ENCODE assay signal across 8 cellular contexts in the genomic region with DNA sequence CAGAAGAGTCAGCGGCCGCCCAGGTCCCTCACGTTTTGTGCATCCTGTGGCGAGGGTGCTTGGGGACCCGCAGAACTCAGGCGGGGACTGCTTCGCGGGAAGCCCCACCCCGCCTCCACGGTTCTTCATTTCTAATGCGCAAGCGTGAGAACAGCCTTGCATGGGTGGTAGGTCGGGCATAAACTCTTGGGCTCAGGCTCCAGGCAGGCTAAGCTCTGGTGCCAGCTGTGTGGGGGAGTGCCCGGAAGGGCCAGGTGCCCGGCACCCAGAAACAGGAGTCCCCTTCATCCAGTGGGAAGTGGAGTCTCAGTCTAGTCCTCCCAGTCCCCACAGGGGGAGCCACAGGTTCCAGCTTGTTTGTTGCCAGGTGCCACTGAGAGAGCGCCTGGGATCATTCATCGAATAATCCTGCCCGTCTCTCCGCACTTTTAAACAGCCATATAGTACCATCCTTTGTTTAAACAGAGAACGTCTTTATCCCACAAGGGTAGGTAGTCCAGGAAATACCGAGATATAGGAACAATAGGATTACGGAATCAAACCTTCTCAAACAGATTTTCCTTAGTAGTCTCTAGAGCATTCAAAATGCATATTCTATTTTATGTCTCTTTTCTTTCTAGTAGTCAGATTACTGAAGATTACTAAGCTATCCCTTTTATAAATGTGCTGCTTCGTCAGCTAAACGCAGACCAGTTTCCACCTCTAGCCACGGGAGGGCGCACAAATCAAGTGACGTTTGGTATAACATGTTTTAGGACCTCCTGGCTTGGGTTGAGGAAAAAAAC. TPM values are rescaled to one million over a fixed set of nuclear protein-coding genes. Genes with fewer than 3 reads are reported as not detected.
A peak's percentile ranks its signal among the peaks of the same experiment; 100 is the strongest.
DNase-seq lines count a peak whose midpoint lies in the region; ATAC-seq and TF ChIP-seq lines count a peak whose summit lies in the region.

No MANE protein-coding gene starts in this region.

- peak overlapping the region; percentile 81 for H3K27ac Mint-ChIP-seq in endodermal cell

- H3K4me3 Mint-ChIP-seq in endodermal cell = peak overlapping the region; percentile 66

- no peaks in the 10 kb centered on the region for H3K9me3 Mint-ChIP-seq in endodermal cell

- WGBS in endodermal cell (ENCODE audit: insufficient coverage in 1 of 2, insufficient read length in 1 of 2), 2 experiments = 0 to 5% methylated on average over 1 to 27 of the region's 27 CpGs
- 0 to 2% methylated on average over 1 to 9 of the region's 27 CpGs for WGBS in mesodermal cell (ENCODE audit: insufficient coverage in 2 of 2), 2 experiments

- DNase-seq in HT1080 (ENCODE audit: low read depth) (peak; percentile 40), NOMO-1 treated with DMSO at 0.1 percent for 48 hours (lab: John Stamatoyannopoulos, UW; ENCODE audit: unreplicated experiment) (peak; percentile 62), endodermal cell (peak; percentile 92)
- peak; percentile 71 for DNase-seq in activated CD8-positive, alpha-beta memory T cell treated with anti-CD3 and anti-CD28 coated beads, Interleukin-2, amount 50 U/mL, for 4 hours
- DNase-seq in stimulated activated CD8-positive, alpha-beta memory T cell treated with anti-CD3 and anti-CD28 coated beads, Interleukin-4, amount 100 ng/mL, for 1 hour (ENCODE audit: low read depth in 2 of 2, low spot score in 1 of 2) = peak; percentile 25 to 43

- peak overlapping the region; percentile 49 to 68 (median 59) for H3K4me3 ChIP-seq in BLaER1 treated with 17β-estradiol and CSF1 and Interleukin-3, amounts not matched to agents 10 nM and 100 nM
- H3K4me3 ChIP-seq in endodermal cell (ENCODE audit: low read length) = peak overlapping the region; percentile 76
- H3K4me3 ChIP-seq in mesodermal cell (ENCODE audit: extremely low read depth, insufficient read depth, low read length, poor library complexity, severe bottlenecking) = peak overlapping the region; percentile 27

- peaks cover 25 to 65% (median 53%) of the 10 kb centered on the region in 11 experiments for H3K27me3 ChIP-seq in BLaER1 treated with 17β-estradiol and CSF1 and Interleukin-3, amounts not matched to agents 10 nM and 100 nM
- H3K27me3 ChIP-seq in endodermal cell (ENCODE audit: control insufficient read depth, insufficient read depth, low read length, poor library complexity, severe bottlenecking) = no peaks in the 10 kb centered on the region

- H3K36me3 Mint-ChIP-seq in endodermal cell (ENCODE audit: low read depth) = no peaks in the 10 kb centered on the region

- H3K9me3 ChIP-seq in BLaER1 treated with 17β-estradiol and CSF1 and Interleukin-3, amounts not matched to agents 10 nM and 100 nM (replicated peaks in 1 of 11) = no peaks in the 10 kb centered on the region
- no peaks in the 10 kb centered on the region for H3K9me3 ChIP-seq in endodermal cell (ENCODE audit: control insufficient read depth, low read length)
- H3K9me3 ChIP-seq in mesodermal cell (ENCODE audit: control insufficient read depth, low read length) = no peaks in the 10 kb centered on the region

- TF ChIP-seq CTCF in endodermal cell (conservative IDR thresholded peaks at IDR 0.05) = peak; percentile 90

- H3K27ac ChIP-seq in BLaER1 treated with 17β-estradiol and CSF1 and Interleukin-3, amounts not matched to agents 10 nM and 100 nM = peak overlapping the region in 10 of 11 experiments; percentile 22 to 66 (median 56); a peak in 16 of 22 replicates
- no peak overlapping the region for H3K27ac ChIP-seq in endodermal cell (ENCODE audit: low read depth, low read length)
- no peak overlapping the region for H3K27ac ChIP-seq in mesodermal cell (ENCODE audit: low read depth, low read length, severe bottlenecking)

- peak overlapping the region; percentile 40 to 75 (median 66); a peak in 20 of 22 replicates for H3K9ac ChIP-seq in BLaER1 treated with 17β-estradiol and CSF1 and Interleukin-3, amounts not matched to agents 10 nM and 100 nM
- no peak overlapping the region for H3K9ac ChIP-seq in endodermal cell (ENCODE audit: extremely low read depth, low read length, poor library complexity, severe bottlenecking)

- no peaks in the 10 kb centered on the region for H3K36me3 ChIP-seq in BLaER1 treated with 17β-estradiol and CSF1 and Interleukin-3, amounts not matched to agents 10 nM and 100 nM
- H3K36me3 ChIP-seq in endodermal cell (ENCODE audit: control insufficient read depth, insufficient read depth, low read length) = no peaks in the 10 kb centered on the region
- no peaks in the 10 kb centered on the region for H3K36me3 ChIP-seq in mesodermal cell (ENCODE audit: control insufficient read depth, insufficient read depth, low read length)

- H3K4me1 ChIP-seq in BLaER1 treated with 17β-estradiol and CSF1 and Interleukin-3, amounts not matched to agents 10 nM and 100 nM = peaks cover 4 to 9% (median 5%) of the 10 kb centered on the region in 10 experiments; a peak in 10 of 20 replicates
- H3K4me1 ChIP-seq in endodermal cell (ENCODE audit: control insufficient read depth, insufficient read depth, low read length) (no peaks in the 10 kb centered on the region), mesodermal cell (ENCODE audit: control insufficient read depth, insufficient read depth, low read length, poor library complexity, severe bottlenecking) (no peaks in the 10 kb centered on the region)

- peaks cover 22% of the 10 kb centered on the region for H3K27me3 Mint-ChIP-seq in endodermal cell (ENCODE audit: insufficient read depth)

- H3K4me2 ChIP-seq in BLaER1 treated with 17β-estradiol and CSF1 and Interleukin-3, amounts not matched to agents 10 nM and 100 nM = peak overlapping the region; percentile 59 to 86 (median 73)

- peak; percentile 60 for ATAC-seq in GM19397 (IDR thresholded peaks at IDR 0.05; ENCODE audit: unreplicated experiment)

- H3K4me1 Mint-ChIP-seq in endodermal cell = peaks cover 3% of the 10 kb centered on the region

- H4K20me1 ChIP-seq in BLaER1 treated with 17β-estradiol and CSF1 and Interleukin-3, amounts not matched to agents 10 nM and 100 nM = no peaks in the 10 kb centered on the region

RNA-seq across cellular contexts. Expression of a gene that starts 12.7 kb away (rescaled TPM):
- 157 and 177 TPM in 2 replicates for total RNA-seq in HT1080 (2014; rRNA removed; shearing (Covaris generic))
- polyA plus RNA-seq in HT1080 (2015; cell fraction: cytosol; rRNA removed) = 150 and 159 TPM in 2 replicates
- polyA plus RNA-seq in HT1080 (2015; cell fraction: nucleus; rRNA removed) = 229 TPM in 2 replicates
- 100 to 1,000 TPM; 135 to 239 TPM for total RNA-seq in endodermal cell
- 124 TPM for polyA plus RNA-seq in endodermal cell (2013, experiment 1 of 2)
- 120 TPM for polyA plus RNA-seq in endodermal cell (2013, experiment 2 of 2)
- polyA plus RNA-seq in mesodermal cell (2013, experiment 1 of 2) = 95.1 TPM
- polyA plus RNA-seq in mesodermal cell (2013, experiment 2 of 2) = 102 TPM

Comparison
In these comparisons a context has a peak if more than half of its experiments do, and no peak if none do; other contexts are left out.
1. H3K27ac ChIP-seq: peak in BLaER1 treated with 17β-estradiol and CSF1 and Interleukin-3, amounts not matched to agents 10 nM and 100 nM (10 of 11); none in endodermal cell (single experiment) and mesodermal cell (single experiment).
2. DNase-seq: peak in every context shown above with its lines; median percentile 92 in endodermal cell; 71 in activated CD8-positive, alpha-beta memory T cell treated with anti-CD3 and anti-CD28 coated beads, Interleukin-2, amount 50 U/mL, for 4 hours; 62 in NOMO-1 treated with DMSO at 0.1 percent for 48 hours; 40 in HT1080; 34 in stimulated activated CD8-positive, alpha-beta memory T cell treated with anti-CD3 and anti-CD28 coated beads, Interleukin-4, amount 100 ng/mL, for 1 hour.
3. Peak in every context shown above with its lines, with median percentiles within 50 percentile points of each other: H3K4me3 ChIP-seq.